17 cellular contexts compared by ENCODE assay signal in the genomic region with DNA sequence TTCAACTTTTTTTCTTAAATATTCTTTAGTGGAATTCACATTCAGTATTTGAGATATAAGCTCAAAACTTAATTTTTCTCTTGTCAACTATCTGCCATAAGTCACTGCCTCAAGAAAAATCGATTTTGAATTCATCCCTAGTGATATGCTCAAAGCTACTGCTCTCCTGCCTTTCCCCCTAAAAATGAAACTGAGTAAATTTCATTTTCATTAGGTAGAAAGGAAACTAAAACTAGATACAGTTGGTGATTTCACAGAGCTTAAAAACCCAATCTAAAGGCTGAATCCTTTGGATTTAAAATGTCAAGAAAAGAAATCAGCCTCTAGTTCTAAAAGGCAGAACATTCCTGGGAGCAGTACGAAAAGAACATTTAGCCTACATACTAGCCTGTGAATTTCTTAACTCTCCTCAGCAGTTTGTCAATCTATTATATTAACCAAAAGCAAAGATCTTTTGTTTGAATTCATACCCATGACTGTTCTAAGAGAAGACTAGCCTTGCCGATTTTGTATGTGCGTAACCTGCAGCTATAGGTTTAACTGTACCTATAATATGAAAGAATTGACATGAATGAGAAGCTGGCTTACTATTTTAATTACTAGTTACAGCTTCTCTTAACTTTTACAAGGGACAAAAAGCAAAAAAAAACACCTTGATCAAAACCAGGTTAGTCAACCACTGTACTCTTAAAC. TPM values are rescaled to one million over a fixed set of nuclear protein-coding genes. Genes with fewer than 3 reads are reported as not detected.
A peak's percentile ranks its signal among the peaks of the same experiment; 100 is the strongest.
DNase-seq lines count a peak whose midpoint lies in the region; ATAC-seq lines count a peak whose summit lies in the region.
"Had no signal": no experiment of that assay in that cellular context is flagged by ENCODE, and none has a peak within 500 bp of the region (broad histone marks: within the 10 kb centered on the region; RNA-seq: fewer than 3 reads in every experiment).

No MANE protein-coding gene starts in this region.

- H3K27me3 Mint-ChIP-seq in activated naive CD4-positive, alpha-beta T cell treated with anti-CD3 and anti-CD28 coated beads, Interleukin-2, amount 10 ng/mL, durations not matched to agents 7 days and 5 days, result no peaks in the 10 kb centered on the region
- H3K27me3 Mint-ChIP-seq in activated T-helper 17 cell treated with anti-CD3 and anti-CD28 coated beads, Interleukin-2, amount 50 U/mL, for 72 hours, result no peaks in the 10 kb centered on the region
- H3K27me3 Mint-ChIP-seq in stimulated activated naive CD8-positive, alpha-beta T cell treated with anti-CD3 and anti-CD28 coated beads, Interleukin-15, amount 100 ng/mL, for 72 hours, result no peaks in the 10 kb centered on the region

- no peaks in the 10 kb centered on the region for H3K36me3 ChIP-seq in H7 (replicated peaks; ENCODE audit: control insufficient read depth, insufficient read depth, low read length)

- CTCF ChIA-PET in activated naive CD4-positive, alpha-beta T cell treated with anti-CD3 and anti-CD28 coated beads, Interleukin-2, amount 10 ng/mL, durations not matched to agents 7 days and 5 days (lab: Charles Lee), result interaction anchor here (1.0 to 2.1 kb wide), 4 partner anchors 43 to 242 kb away, joined by 3 to 6 read pairs (median 4); partner anchors contain the start of gene EEF1AKMT2

- no peak overlapping the region for H3K4me3 Mint-ChIP-seq in activated naive CD4-positive, alpha-beta T cell treated with anti-CD3 and anti-CD28 coated beads, Interleukin-2, amount 10 ng/mL, durations not matched to agents 7 days and 5 days
- peak overlapping the region; percentile 61 for H3K4me3 Mint-ChIP-seq in activated T-helper 17 cell treated with anti-CD3 and anti-CD28 coated beads, Interleukin-2, amount 50 U/mL, for 72 hours
- H3K4me3 Mint-ChIP-seq in stimulated activated naive CD8-positive, alpha-beta T cell treated with anti-CD3 and anti-CD28 coated beads, Interleukin-15, amount 100 ng/mL, for 72 hours, result peak overlapping the region in 1 of 2 donors; percentile 31

- no peak overlapping the region for H3K4me3 ChIP-seq in H7 (ENCODE audit: insufficient read depth, low read depth, low read length)
- H3K4me3 ChIP-seq: psoas muscle, stomach had no signal

- peaks cover 32% of the 10 kb centered on the region for H3K4me1 Mint-ChIP-seq in activated naive CD4-positive, alpha-beta T cell treated with anti-CD3 and anti-CD28 coated beads, Interleukin-2, amount 10 ng/mL, durations not matched to agents 7 days and 5 days
- H3K4me1 Mint-ChIP-seq in activated T-helper 17 cell treated with anti-CD3 and anti-CD28 coated beads, Interleukin-2, amount 50 U/mL, for 72 hours, result peaks cover 6% of the 10 kb centered on the region
- H3K4me1 Mint-ChIP-seq in stimulated activated naive CD8-positive, alpha-beta T cell treated with anti-CD3 and anti-CD28 coated beads, Interleukin-15, amount 100 ng/mL, for 72 hours, result peaks cover 15% of the 10 kb centered on the region

- DNase-seq in activated naive CD4-positive, alpha-beta T cell treated with anti-CD3 and anti-CD28 coated beads, Interleukin-2, amount 10 ng/mL, durations not matched to agents 7 days and 5 days, result no peak
- no peak for DNase-seq in activated naive CD4-positive, alpha-beta T cell treated with Interleukin-2 at 50 U/mL for 16 hours
- DNase-seq in stimulated activated naive CD8-positive, alpha-beta T cell treated with anti-CD3 and anti-CD28 coated beads, Interleukin-15, amount 100 ng/mL, for 72 hours, result no peak
- DNase-seq in NCI-H774 (lab: John Stamatoyannopoulos, UW) (no peak), H7 (no peak), SK-N-DZ (ENCODE audit: low spot score) (no peak)
- DNase-seq: foreskin keratinocyte, MV-4-11, NCI-H2029, NCI-H510A treated with DMSO at 0.1 percent for 48 hours, psoas muscle, stomach had no signal

- peaks cover 21% of the 10 kb centered on the region for H3K36me3 Mint-ChIP-seq in activated naive CD4-positive, alpha-beta T cell treated with anti-CD3 and anti-CD28 coated beads, Interleukin-2, amount 10 ng/mL, durations not matched to agents 7 days and 5 days
- H3K36me3 Mint-ChIP-seq in activated T-helper 17 cell treated with anti-CD3 and anti-CD28 coated beads, Interleukin-2, amount 50 U/mL, for 72 hours (ENCODE audit: low read depth), result peaks cover 2% of the 10 kb centered on the region

- ATAC-seq in GM21786 (IDR thresholded peaks at IDR 0.05; ENCODE audit: unreplicated experiment), result peak; percentile 50
- no peak for ATAC-seq in activated T-helper 17 cell treated with anti-CD3 and anti-CD28 coated beads, Interleukin-2, amount 50 U/mL, for 72 hours (replicated peaks)
- no peak for ATAC-seq in stimulated activated naive CD8-positive, alpha-beta T cell treated with anti-CD3 and anti-CD28 coated beads, Interleukin-15, amount 100 ng/mL, for 72 hours
- ATAC-seq: foreskin keratinocyte, HepG2, left colon, psoas muscle, SK-N-SH treated with all-trans-retinoic acid at 6 μM for 48 hours had no signal

- H3K9me3 Mint-ChIP-seq in activated naive CD4-positive, alpha-beta T cell treated with anti-CD3 and anti-CD28 coated beads, Interleukin-2, amount 10 ng/mL, durations not matched to agents 7 days and 5 days, result no peaks in the 10 kb centered on the region
- H3K9me3 Mint-ChIP-seq in activated T-helper 17 cell treated with anti-CD3 and anti-CD28 coated beads, Interleukin-2, amount 50 U/mL, for 72 hours, result no peaks in the 10 kb centered on the region
- H3K9me3 Mint-ChIP-seq in stimulated activated naive CD8-positive, alpha-beta T cell treated with anti-CD3 and anti-CD28 coated beads, Interleukin-15, amount 100 ng/mL, for 72 hours, result no peaks in the 10 kb centered on the region

- peak overlapping the region; percentile 83 for H3K27ac Mint-ChIP-seq in activated naive CD4-positive, alpha-beta T cell treated with anti-CD3 and anti-CD28 coated beads, Interleukin-2, amount 10 ng/mL, durations not matched to agents 7 days and 5 days
- H3K27ac Mint-ChIP-seq in activated T-helper 17 cell treated with anti-CD3 and anti-CD28 coated beads, Interleukin-2, amount 50 U/mL, for 72 hours, result peak overlapping the region; percentile 73
- peak overlapping the region; percentile 34 to 69 for H3K27ac Mint-ChIP-seq in stimulated activated naive CD8-positive, alpha-beta T cell treated with anti-CD3 and anti-CD28 coated beads, Interleukin-15, amount 100 ng/mL, for 72 hours

- no peaks in the 10 kb centered on the region for H3K27me3 ChIP-seq in H7 (ENCODE audit: control insufficient read depth, insufficient read depth, low read length)
- H3K27me3 ChIP-seq: foreskin keratinocyte, stomach had no signal

RNA-seq across cellular contexts. Expression of gene FAM53B, which starts 4.9 kb away (rescaled TPM):
- total RNA-seq in activated T-helper 17 cell treated with anti-CD3 and anti-CD28 coated beads, Interleukin-2, amount 50 U/mL, for 72 hours, result 10 to 100 TPM; 21.7 to 36.8 TPM
- total RNA-seq in H7 (2014; rRNA removed; shearing (Covaris generic)), result 37.4 and 40.8 TPM in 2 replicates
- 17.1 and 21.9 TPM in 2 replicates for polyA plus RNA-seq in SK-N-DZ (2014; cell fraction: cytosol; rRNA removed)
- polyA plus RNA-seq in SK-N-DZ (2014; cell fraction: nucleus; rRNA removed), result 15.9 and 19.3 TPM in 2 replicates

RNA-seq across cellular contexts. Expression of gene EEF1AKMT2, which starts 42.6 kb away (rescaled TPM):
- total RNA-seq in activated T-helper 17 cell treated with anti-CD3 and anti-CD28 coated beads, Interleukin-2, amount 50 U/mL, for 72 hours, result 1 to 10 TPM; 7.6 to 10.0 TPM
- 20.1 and 28.6 TPM in 2 replicates for total RNA-seq in H7 (2014; rRNA removed; shearing (Covaris generic))
- polyA plus RNA-seq in SK-N-DZ (2014; cell fraction: cytosol; rRNA removed), result 29.8 and 54.8 TPM in 2 replicates
- polyA plus RNA-seq in SK-N-DZ (2014; cell fraction: nucleus; rRNA removed), result 32.6 and 35.2 TPM in 2 replicates

RNA-seq across cellular contexts. Expression of gene ABRAXAS2, which starts 52.5 kb away (rescaled TPM):
- 10 to 100 TPM; 12.4 to 20.8 TPM for total RNA-seq in activated T-helper 17 cell treated with anti-CD3 and anti-CD28 coated beads, Interleukin-2, amount 50 U/mL, for 72 hours
- 14.2 and 19.8 TPM in 2 replicates for total RNA-seq in H7 (2014; rRNA removed; shearing (Covaris generic))
- polyA plus RNA-seq in SK-N-DZ (2014; cell fraction: cytosol; rRNA removed), result 16.1 and 17.8 TPM in 2 replicates
- polyA plus RNA-seq in SK-N-DZ (2014; cell fraction: nucleus; rRNA removed), result 12.8 and 14.6 TPM in 2 replicates
